In genomic region chr4:123919576-123920098, GRCh38 we compare ENCODE assay signal across 35 cellular contexts.
"Had no signal": no experiment of that assay in that cellular context is flagged by ENCODE, and none has a peak within 500 bp of the region (broad histone marks: within the 10 kb centered on the region; RNA-seq: fewer than 3 reads in every experiment).

No MANE protein-coding gene starts in this region.

- H3K27me3 ChIP-seq: ascending aorta, cardiac muscle cell had no signal

- H3K27ac Mint-ChIP-seq: activated CD4-positive, alpha-beta memory T cell treated with anti-CD3 and anti-CD28 coated beads, Interleukin-2, amount 10 ng/mL, durations not matched to agents 7 days and 5 days; activated CD8-positive, alpha-beta memory T cell treated with anti-CD3 and anti-CD28 coated beads, Interleukin-2, amount 10 ng/mL, durations not matched to agents 7 days and 5 days; activated naive CD8-positive, alpha-beta T cell treated with anti-CD3 and anti-CD28 coated beads for 36 hours had no signal

- H2AFZ ChIP-seq: PC-9 had no signal

- H3K4me1 Mint-ChIP-seq: activated CD4-positive, alpha-beta memory T cell treated with anti-CD3 and anti-CD28 coated beads, Interleukin-2, amount 10 ng/mL, durations not matched to agents 7 days and 5 days; activated CD8-positive, alpha-beta memory T cell treated with anti-CD3 and anti-CD28 coated beads, Interleukin-2, amount 10 ng/mL, durations not matched to agents 7 days and 5 days; activated naive CD8-positive, alpha-beta T cell treated with anti-CD3 and anti-CD28 coated beads for 36 hours had no signal

- H3K9me3 ChIP-seq: ascending aorta had no signal

- DNase-seq: activated CD4-positive, alpha-beta memory T cell treated with anti-CD3 and anti-CD28 coated beads, Interleukin-2, amount 10 ng/mL, durations not matched to agents 7 days and 5 days; activated CD4-positive, alpha-beta T cell treated with anti-CD3 and anti-CD28 coated beads for 1 hour; activated CD4-positive, alpha-beta T cell treated with anti-CD3 and anti-CD28 coated beads for 48 hours; activated CD4-positive, CD25-positive, alpha-beta regulatory T cell; activated CD8-positive, alpha-beta memory T cell treated with anti-CD3 and anti-CD28 coated beads for 24 hours; activated CD8-positive, alpha-beta memory T cell treated with anti-CD3 and anti-CD28 coated beads, Interleukin-2, amount 10 ng/mL, durations not matched to agents 7 days and 5 days; activated CD8-positive, alpha-beta memory T cell treated with anti-CD3 and anti-CD28 coated beads, Interleukin-2, amount 50 U/mL, for 48 hours; activated effector memory CD4-positive, alpha-beta T cell treated with anti-CD3 and anti-CD28 coated beads, Interleukin-2, amount 50 U/mL, for 16 hours; activated naive CD4-positive, alpha-beta T cell; activated naive CD4-positive, alpha-beta T cell treated with anti-CD3 and anti-CD28 coated beads, Interleukin-2, amount 50 U/mL, for 16 hours; activated naive CD8-positive, alpha-beta T cell treated with anti-CD3 and anti-CD28 coated beads for 36 hours; activated T-cell treated with anti-CD3 and anti-CD28 coated beads, Interleukin-2, amount 50 U/mL, for 48 hours; amygdala; MM.1S; MV-4-11; NCI-H1092; NCI-H1436 treated with DMSO at 0.1 percent for 48 hours; NCI-H1694 treated with DMSO at 0.1 percent for 48 hours; NCI-H2029; NCI-H345; NCI-H526; NCI-H748 treated with DMSO at 0.1 percent for 48 hours; NK-92 treated with Interleukin-12 subunit alpha and Interleukin-12 subunit beta, amount 100 ng/mL, for 24 hours; PC-9; SIG-M5; T-helper 1 cell; T-helper 2 cell; T-helper 9 cell; WERI-Rb-1 had no signal

- H3K4me1 ChIP-seq: ascending aorta had no signal

- H3K27ac ChIP-seq: ascending aorta, cardiac muscle cell, KMS-11, PC-9, RWPE1, WERI-Rb-1 had no signal

- ATAC-seq: activated CD8-positive, alpha-beta memory T cell treated with anti-CD3 and anti-CD28 coated beads, Interleukin-2, amount 10 ng/mL, durations not matched to agents 7 days and 5 days; Right ventricle myocardium inferior; SK-N-SH treated with all-trans-retinoic acid at 6 μM for 48 hours had no signal

- H3K36me3 Mint-ChIP-seq: activated CD8-positive, alpha-beta memory T cell treated with anti-CD3 and anti-CD28 coated beads, Interleukin-2, amount 10 ng/mL, durations not matched to agents 7 days and 5 days; activated naive CD8-positive, alpha-beta T cell treated with anti-CD3 and anti-CD28 coated beads for 36 hours had no signal

- H3K4me2 ChIP-seq: KMS-11, PC-9 had no signal

- H3K9ac ChIP-seq: KMS-11 had no signal

- H3K36me3 ChIP-seq: ascending aorta, cardiac muscle cell, WERI-Rb-1 had no signal

- H3K4me3 Mint-ChIP-seq: activated CD4-positive, alpha-beta memory T cell treated with anti-CD3 and anti-CD28 coated beads, Interleukin-2, amount 10 ng/mL, durations not matched to agents 7 days and 5 days; activated CD8-positive, alpha-beta memory T cell treated with anti-CD3 and anti-CD28 coated beads, Interleukin-2, amount 10 ng/mL, durations not matched to agents 7 days and 5 days; activated naive CD8-positive, alpha-beta T cell treated with anti-CD3 and anti-CD28 coated beads for 36 hours had no signal

- H3K4me3 ChIP-seq: ascending aorta, cardiac muscle cell, PC-9 had no signal

- H3K9me3 Mint-ChIP-seq: activated CD4-positive, alpha-beta memory T cell treated with anti-CD3 and anti-CD28 coated beads, Interleukin-2, amount 10 ng/mL, durations not matched to agents 7 days and 5 days; activated naive CD8-positive, alpha-beta T cell treated with anti-CD3 and anti-CD28 coated beads for 36 hours had no signal

- H3K27me3 Mint-ChIP-seq: activated CD4-positive, alpha-beta memory T cell treated with anti-CD3 and anti-CD28 coated beads, Interleukin-2, amount 10 ng/mL, durations not matched to agents 7 days and 5 days; activated CD8-positive, alpha-beta memory T cell treated with anti-CD3 and anti-CD28 coated beads, Interleukin-2, amount 10 ng/mL, durations not matched to agents 7 days and 5 days; activated naive CD8-positive, alpha-beta T cell treated with anti-CD3 and anti-CD28 coated beads for 36 hours had no signal
